20 cellular contexts compared by ENCODE assay signal in genomic region chr20:56005389-56005715, GRCh38. TPM values are rescaled to one million over a fixed set of nuclear protein-coding genes. Genes with fewer than 3 reads are reported as not detected.
DNase-seq lines count a peak whose midpoint lies in the region; ATAC-seq and TF ChIP-seq lines count a peak whose summit lies in the region.
"Had no signal": no experiment of that assay in that cellular context is flagged by ENCODE, and none has a peak within 500 bp of the region (broad histone marks: within the 10 kb centered on the region; RNA-seq: fewer than 3 reads in every experiment).

Gene CBLN4 (minus strand): TSS chr20:56005519. CDS start chr20:56004171, 1,348 bp downstream.

- H3K27me3 Mint-ChIP-seq in activated naive CD4-positive, alpha-beta T cell treated with anti-CD3 and anti-CD28 coated beads, Interleukin-2, amount 10 ng/mL, durations not matched to agents 7 days and 5 days: peaks cover 33% of the 10 kb centered on the region
- H3K27me3 Mint-ChIP-seq in endodermal cell (ENCODE audit: insufficient read depth): peaks cover 1% of the 10 kb centered on the region

- DNase-seq in activated naive CD4-positive, alpha-beta T cell treated with anti-CD3 and anti-CD28 coated beads, Interleukin-2, amount 10 ng/mL, durations not matched to agents 7 days and 5 days: no peak
- no peak for DNase-seq in activated naive CD4-positive, alpha-beta T cell treated with anti-CD3 and anti-CD28 coated beads, Interleukin-2, amount 50 U/mL, for 16 hours
- DNase-seq in endodermal cell (peak; percentile 60), left lung (no peak), testis (no peak), foreskin melanocyte (no peak), amniotic stem cell (lab: John Stamatoyannopoulos, UW) (no peak), DMS114 treated with DMSO at 0.1 percent for 48 hours (lab: John Stamatoyannopoulos, UW; ENCODE audit: unreplicated experiment) (no peak)
- DNase-seq: C1 segment of cervical spinal cord, MG63, NCI-H1105, NCI-H1930, NCI-H2171 treated with DMSO at 0.1 percent for 48 hours, NCI-H774, SHP77 had no signal

- no peak within 1 kb of the TSS for H3K9ac ChIP-seq in endodermal cell (ENCODE audit: extremely low read depth, low read length, poor library complexity, severe bottlenecking)
- H3K9ac ChIP-seq: KMS-11 had no signal

- H3K4me3 ChIP-seq in endodermal cell (ENCODE audit: low read length): no peak within 1 kb of the TSS
- H3K4me3 ChIP-seq in left lung: no peak within 1 kb of the TSS
- peak within 1 kb of the TSS; percentile 40 for H3K4me3 ChIP-seq in testis
- H3K4me3 ChIP-seq: MG63 had no signal

- no peaks in the 10 kb centered on the region for H3K36me3 Mint-ChIP-seq in activated naive CD4-positive, alpha-beta T cell treated with anti-CD3 and anti-CD28 coated beads, Interleukin-2, amount 10 ng/mL, durations not matched to agents 7 days and 5 days
- no peaks in the 10 kb centered on the region for H3K36me3 Mint-ChIP-seq in endodermal cell (ENCODE audit: low read depth)

- H3K9me3 ChIP-seq in endodermal cell (ENCODE audit: control insufficient read depth, low read length) (peaks cover 72% of the 10 kb centered on the region), left lung (no peaks in the 10 kb centered on the region), testis (no peaks in the 10 kb centered on the region)
- H3K9me3 ChIP-seq: MG63 had no signal

- H3K4me3 Mint-ChIP-seq in activated naive CD4-positive, alpha-beta T cell treated with anti-CD3 and anti-CD28 coated beads, Interleukin-2, amount 10 ng/mL, durations not matched to agents 7 days and 5 days: no peak within 1 kb of the TSS
- no peak within 1 kb of the TSS for H3K4me3 Mint-ChIP-seq in endodermal cell

- H3K36me3 ChIP-seq in endodermal cell (ENCODE audit: control insufficient read depth, insufficient read depth, low read length): no peaks in the 10 kb centered on the region
- H3K36me3 ChIP-seq in left lung: no peaks in the 10 kb centered on the region
- no peaks in the 10 kb centered on the region for H3K36me3 ChIP-seq in testis (ENCODE audit: low read depth, missing control alignments)
- H3K36me3 ChIP-seq: MG63 had no signal

- H3K4me1 ChIP-seq in endodermal cell (ENCODE audit: control insufficient read depth, insufficient read depth, low read length): no peaks in the 10 kb centered on the region
- H3K4me1 ChIP-seq in left lung: peaks cover 0 to 6% of the 10 kb centered on the region in 2 donors
- H3K4me1 ChIP-seq in testis: no peaks in the 10 kb centered on the region

- TF ChIP-seq POLR2A in testis (IDR thresholded peaks at IDR 0.05): no peak

- peak within 1 kb of the TSS; percentile 33 for H3K27ac Mint-ChIP-seq in activated naive CD4-positive, alpha-beta T cell treated with anti-CD3 and anti-CD28 coated beads, Interleukin-2, amount 10 ng/mL, durations not matched to agents 7 days and 5 days
- no peak within 1 kb of the TSS for H3K27ac Mint-ChIP-seq in endodermal cell

- intact Hi-C loops in left lung (cut with DNase I): no loop called here
- intact Hi-C loops in testis (cut with DNase I; ENCODE audit: low total_unique reads): no loop called here

- CTCF ChIA-PET in activated naive CD4-positive, alpha-beta T cell treated with anti-CD3 and anti-CD28 coated beads, Interleukin-2, amount 10 ng/mL, durations not matched to agents 7 days and 5 days (lab: Charles Lee): no interaction called here

- TF ChIP-seq CTCF in endodermal cell (conservative IDR thresholded peaks at IDR 0.05) (no peak), left lung (IDR thresholded peaks at IDR 0.05) (no peak), testis (IDR thresholded peaks at IDR 0.05) (no peak)

- H3K4me1 Mint-ChIP-seq in activated naive CD4-positive, alpha-beta T cell treated with anti-CD3 and anti-CD28 coated beads, Interleukin-2, amount 10 ng/mL, durations not matched to agents 7 days and 5 days: no peaks in the 10 kb centered on the region
- H3K4me1 Mint-ChIP-seq in endodermal cell: no peaks in the 10 kb centered on the region

- peak; percentile 14 for ATAC-seq in left lung
- ATAC-seq: HepG2 had no signal

- H3K27me3 ChIP-seq in endodermal cell (ENCODE audit: control insufficient read depth, insufficient read depth, low read length, poor library complexity, severe bottlenecking): no peaks in the 10 kb centered on the region
- peaks cover 41 to 61% of the 10 kb centered on the region in 2 donors for H3K27me3 ChIP-seq in left lung
- no peaks in the 10 kb centered on the region for H3K27me3 ChIP-seq in testis

- H3K27ac ChIP-seq in endodermal cell (ENCODE audit: low read depth, low read length) (no peak within 1 kb of the TSS), left lung (no peak within 1 kb of the TSS), testis (no peak within 1 kb of the TSS)
- H3K27ac ChIP-seq: KMS-11 had no signal

- H3K9me3 Mint-ChIP-seq in activated naive CD4-positive, alpha-beta T cell treated with anti-CD3 and anti-CD28 coated beads, Interleukin-2, amount 10 ng/mL, durations not matched to agents 7 days and 5 days: peaks cover 10% of the 10 kb centered on the region
- peaks cover 84% of the 10 kb centered on the region for H3K9me3 Mint-ChIP-seq in endodermal cell

- 87 to 100% methylated on average over 1 to 27 of the region's 29 CpGs for WGBS in endodermal cell (ENCODE audit: insufficient coverage in 1 of 2, insufficient read length in 1 of 2), 2 experiments
- whole genome bisulfite sequencing in testis, 2 donors: 2 to 3% methylated on average over 9 to 29 of the region's 29 CpGs

RNA-seq across cellular contexts. Expression of gene CBLN4, which starts in this region (rescaled TPM):
- not detected for total RNA-seq in endodermal cell
- not detected for polyA plus RNA-seq in endodermal cell (2013, experiment 1 of 2)
- not detected for polyA plus RNA-seq in endodermal cell (2013, experiment 2 of 2)
- total RNA-seq in left lung: 1 to 10 TPM in 1 of 2 donors, under 1 TPM in 1; 0.26 to 4.7 TPM
- 1 to 10 TPM; 3.1 to 3.4 TPM for total RNA-seq in testis
- 6.0 TPM for polyA plus RNA-seq in testis (ENCODE audit: insufficient read depth, low read depth, low replicate concordance)
- total RNA-seq: A172, H4, HepG2, NCI-H460 had no signal
- polyA plus RNA-seq: HepG2 had no signal

Comparison
In these comparisons a context has a peak if more than half of its experiments do, and no peak if none do; other contexts are left out.
1. Peak in DNase-seq in endodermal cell; RNA of the gene not detected or under 1 TPM.
2. H3K4me3 ChIP-seq: peak in testis (2 of 2); none in endodermal cell (single experiment) and left lung (0 of 2).